ENCODE assay signal across 1 cellular context in genomic region chr20:52001999-52002666, GRCh38.
TF ChIP-seq lines count a peak whose summit lies in the region.

No MANE protein-coding gene starts in this region.

TF ChIP-seq in IMR-90, 13 proteins besides CTCF, POLR2A, EP300 and RAD21 (continued from another document):
- no peak for TF ChIP-seq ELK1 (IDR thresholded peaks at IDR 0.05; ENCODE audit: borderline replicate concordance, low read depth, low read length)
- no peak for TF ChIP-seq CHD1 (IDR thresholded peaks at IDR 0.05; ENCODE audit: low read depth, low read length)
- TF ChIP-seq CEBPB (IDR thresholded peaks at IDR 0.05; ENCODE audit: low read depth, low read length) = no peak
